17 cellular contexts compared by ENCODE assay signal in genomic region chr2:241584446-241584845, GRCh38. TPM values are rescaled to one million over a fixed set of nuclear protein-coding genes. Genes with fewer than 3 reads are reported as not detected.
A peak's percentile ranks its signal among the peaks of the same experiment; 100 is the strongest.
DNase-seq lines count a peak whose midpoint lies in the region; ATAC-seq, FAIRE-seq and TF ChIP-seq lines count a peak whose summit lies in the region.
"Had no signal": no experiment of that assay in that cellular context is flagged by ENCODE, and none has a peak within 500 bp of the region (broad histone marks: within the 10 kb centered on the region; RNA-seq: fewer than 3 reads in every experiment).

No MANE protein-coding gene starts in this region.

- CTCF ChIA-PET in mammary epithelial cell (lab: Charles Lee; ENCODE audit: low non-redundant PET) (interaction anchor here (0.7 kb wide), 1 partner anchor 140 kb away, joined by 6 read pairs; no protein-coding TSS in a partner anchor), MCF 10A (lab: Yijun Ruan, JAX) (interaction anchor here (0.7 kb wide), 1 partner anchor 52 kb away, joined by 4 read pairs; no protein-coding TSS in a partner anchor)

- H3K36me3 ChIP-seq in mammary epithelial cell (ENCODE audit: insufficient read depth, low read length) (peaks cover 5% of the 10 kb centered on the region), astrocyte (ENCODE audit: insufficient read depth, low read length) (peaks cover 15% of the 10 kb centered on the region), tibial nerve (peaks cover 0 to 98% (median 6%) of the 10 kb centered on the region in 3 donors)

- TF ChIP-seq EP300 in tibial nerve (IDR thresholded peaks at IDR 0.05), result no peak

- H3K9me3 ChIP-seq in mammary epithelial cell (replicated peaks; ENCODE audit: insufficient read depth, low read length), result peaks cover 22% of the 10 kb centered on the region
- peaks cover 19% of the 10 kb centered on the region for H3K9me3 ChIP-seq in astrocyte (ENCODE audit: insufficient read depth, low read depth, low read length)
- peaks cover 0 to 49% (median 11%) of the 10 kb centered on the region in 4 donors for H3K9me3 ChIP-seq in tibial nerve

- H3K9ac ChIP-seq in mammary epithelial cell (ENCODE audit: insufficient read depth, low read length) (no peak overlapping the region), astrocyte (ENCODE audit: low read length) (no peak overlapping the region)

- H3K4me1 ChIP-seq in mammary epithelial cell (ENCODE audit: insufficient read depth, low read length) (no peaks in the 10 kb centered on the region), astrocyte (ENCODE audit: insufficient read depth, low read length) (no peaks in the 10 kb centered on the region), tibial nerve (no peaks in the 10 kb centered on the region)
- H3K4me1 ChIP-seq: sigmoid colon had no signal

- no peak for FAIRE-seq in astrocyte (lab: Jason Lieb, UNC)

- peaks cover 10% of the 10 kb centered on the region for H3K9me3 Mint-ChIP-seq in MCF 10A (ENCODE audit: unreplicated experiment)
- H3K9me3 Mint-ChIP-seq in astrocyte (ENCODE audit: unreplicated experiment), result peaks cover 55% of the 10 kb centered on the region

- intact Hi-C loops in mammary epithelial cell (cut with micrococcal nuclease), result no loop called here
- intact Hi-C loops in MCF 10A (cut with micrococcal nuclease), result no loop called here
- intact Hi-C loops in head of caudate nucleus (cut with DNase I), result no loop called here

- H3K4me2 ChIP-seq in mammary epithelial cell (ENCODE audit: insufficient read depth, low read depth, low read length) (no peak overlapping the region), astrocyte (ENCODE audit: low read length) (no peak overlapping the region)

- H3K27ac Mint-ChIP-seq in MCF 10A (ENCODE audit: low read depth, unreplicated experiment), result no peak overlapping the region
- H3K27ac Mint-ChIP-seq in astrocyte (ENCODE audit: unreplicated experiment), result peak overlapping the region; percentile 38
- H3K27ac Mint-ChIP-seq: activated naive CD4-positive, alpha-beta T cell treated with anti-CD3 and anti-CD28 coated beads, Interleukin-2, amount 50 U/mL, for 24 hours; CD8-positive, alpha-beta memory T cell; stimulated activated memory B cell treated with anti-CD40 and anti-IgM and Interleukin-4, amounts not matched to agents 10 μg/mL and 1 μg/mL and 100 μg/mL, for 72 hours had no signal

- H2AFZ ChIP-seq in mammary epithelial cell (ENCODE audit: low read depth, low read length) (no peak overlapping the region), astrocyte (ENCODE audit: low read depth, low read length) (no peak overlapping the region)

- dilution Hi-C loops in mammary epithelial cell (cut with HindIII; ENCODE audit: low sequenced_read_pairs), result loop anchor here (5.0 kb wide), 1 partner anchor 102 kb away; no protein-coding TSS in a partner anchor

- POLR2A ChIA-PET in MCF 10A (lab: Yijun Ruan, JAX), result no interaction called here

- 94% methylated on average over 8 of the region's 12 CpGs for WGBS in mammary epithelial cell (ENCODE audit: low coverage, missing lambda C conversion rate)
- WGBS in tibial nerve, 2 donors, result 89 to 91% methylated on average over 12 of the region's 12 CpGs

- no peak for ATAC-seq in GM18867 (IDR thresholded peaks at IDR 0.05; ENCODE audit: unreplicated experiment)
- no peak for ATAC-seq in HG03108 (IDR thresholded peaks at IDR 0.05; ENCODE audit: unreplicated experiment)
- ATAC-seq in GM18498 (IDR thresholded peaks at IDR 0.05; ENCODE audit: unreplicated experiment), result no peak
- ATAC-seq: stimulated activated memory B cell treated with anti-CD40 and anti-IgM and Interleukin-4, amounts not matched to agents 10 μg/mL and 1 μg/mL and 100 μg/mL, for 72 hours had no signal

- H3K27ac ChIP-seq in mammary epithelial cell (ENCODE audit: insufficient read depth, low read depth, low read length) (no peak overlapping the region), astrocyte (ENCODE audit: low read depth, low read length) (peak overlapping the region; percentile 21), tibial nerve (no peak overlapping the region)
- H3K27ac ChIP-seq: epithelial cell of prostate, sigmoid colon had no signal

- no peak overlapping the region for H3K4me3 ChIP-seq in mammary epithelial cell (replicated peaks in 1 of 3; ENCODE audit: insufficient read depth in 1 of 3, low read depth in 2 of 3, low read length in 3 of 3)
- no peak overlapping the region for H3K4me3 ChIP-seq in astrocyte (ENCODE audit: insufficient read depth, low read depth, low read length)
- no peak overlapping the region for H3K4me3 ChIP-seq in tibial nerve
- H3K4me3 ChIP-seq: sigmoid colon had no signal

- H3K27me3 Mint-ChIP-seq in MCF 10A (ENCODE audit: insufficient read depth, unreplicated experiment) (no peaks in the 10 kb centered on the region), astrocyte (ENCODE audit: low read depth, unreplicated experiment) (no peaks in the 10 kb centered on the region)
- H3K27me3 Mint-ChIP-seq: activated naive CD4-positive, alpha-beta T cell treated with anti-CD3 and anti-CD28 coated beads, Interleukin-2, amount 50 U/mL, for 24 hours; CD8-positive, alpha-beta memory T cell; stimulated activated memory B cell treated with anti-CD40 and anti-IgM and Interleukin-4, amounts not matched to agents 10 μg/mL and 1 μg/mL and 100 μg/mL, for 72 hours had no signal

- H3K79me2 ChIP-seq in mammary epithelial cell (ENCODE audit: insufficient read depth, low read length) (no peaks in the 10 kb centered on the region), astrocyte (ENCODE audit: insufficient read depth, low read length) (no peaks in the 10 kb centered on the region)

- H3K4me1 Mint-ChIP-seq in MCF 10A (ENCODE audit: insufficient read depth, unreplicated experiment) (no peaks in the 10 kb centered on the region), astrocyte (ENCODE audit: low read depth, unreplicated experiment) (peaks cover 6% of the 10 kb centered on the region)
- H3K4me1 Mint-ChIP-seq: activated naive CD4-positive, alpha-beta T cell treated with anti-CD3 and anti-CD28 coated beads, Interleukin-2, amount 50 U/mL, for 24 hours; CD8-positive, alpha-beta memory T cell; nephron progenitor cell; stimulated activated memory B cell treated with anti-CD40 and anti-IgM and Interleukin-4, amounts not matched to agents 10 μg/mL and 1 μg/mL and 100 μg/mL, for 72 hours had no signal

- TF ChIP-seq POLR2A in tibial nerve (IDR thresholded peaks at IDR 0.05), result no peak

- peak; percentile 16 for DNase-seq in mammary epithelial cell
- no peak for DNase-seq in MCF 10A (ENCODE audit: unreplicated experiment)
- peak; percentile 79 for DNase-seq in astrocyte (ENCODE audit: low read depth)
- DNase-seq in head of caudate nucleus, result peak in 39 of 42 donors; percentile 32 to 89 (median 68)
- no peak for DNase-seq in tibial nerve (ENCODE audit: low spot score in 2 of 2)
- DNase-seq: activated CD4-positive, CD25-positive, alpha-beta regulatory T cell; CD8-positive, alpha-beta memory T cell; NCI-H510A; nephron progenitor cell; RPMI8226; sigmoid colon had no signal

- TF ChIP-seq CTCF in mammary epithelial cell (conservative IDR thresholded peaks at IDR 0.05 in 1 of 2, IDR thresholded peaks at IDR 0.05 in 1 of 2; ENCODE audit: extremely low read depth in 1 of 2, insufficient read depth in 1 of 2, low read depth in 1 of 2, low read length in 2 of 2) (no peak), MCF 10A (IDR thresholded peaks at IDR 0.05; ENCODE audit: unreplicated experiment) (no peak), astrocyte (IDR thresholded peaks at IDR 0.05; ENCODE audit: insufficient read depth, low read depth, low read length) (no peak), tibial nerve (IDR thresholded peaks at IDR 0.05) (no peak)

- BruUV-seq in mammary epithelial cell (replicated peaks; lab: Mats Ljungman, UMichigan), result no TSS peak
- BruUV-seq in MCF 10A (replicated peaks; lab: Mats Ljungman, UMichigan), result no TSS peak

- H3K27me3 ChIP-seq in mammary epithelial cell (ENCODE audit: insufficient read depth, low read length) (no peaks in the 10 kb centered on the region), astrocyte (ENCODE audit: insufficient read depth, low read length) (no peaks in the 10 kb centered on the region), tibial nerve (no peaks in the 10 kb centered on the region)
- H3K27me3 ChIP-seq: sigmoid colon had no signal

- no peak overlapping the region for H3K4me3 Mint-ChIP-seq in MCF 10A (ENCODE audit: unreplicated experiment)
- H3K4me3 Mint-ChIP-seq in astrocyte (ENCODE audit: unreplicated experiment), result no peak overlapping the region
- H3K4me3 Mint-ChIP-seq: activated naive CD4-positive, alpha-beta T cell treated with anti-CD3 and anti-CD28 coated beads, Interleukin-2, amount 50 U/mL, for 24 hours; CD8-positive, alpha-beta memory T cell; nephron progenitor cell; stimulated activated memory B cell treated with anti-CD40 and anti-IgM and Interleukin-4, amounts not matched to agents 10 μg/mL and 1 μg/mL and 100 μg/mL, for 72 hours had no signal

- H3K36me3 Mint-ChIP-seq in MCF 10A (ENCODE audit: insufficient read depth, unreplicated experiment) (peaks cover 84% of the 10 kb centered on the region), astrocyte (ENCODE audit: low read depth, unreplicated experiment) (peaks cover 59% of the 10 kb centered on the region)

- in situ Hi-C loops in mammary epithelial cell (cut with MboI; ENCODE audit: low sequenced_read_pairs in 2 of 2), result no loop called here

- H4K20me1 ChIP-seq in mammary epithelial cell (ENCODE audit: insufficient read depth, low read length) (no peaks in the 10 kb centered on the region), astrocyte (ENCODE audit: insufficient read depth, low read length) (no peaks in the 10 kb centered on the region)

RNA-seq across cellular contexts. Expression of gene BOK, which starts 25.9 kb away (rescaled TPM):
- 10 to 100 TPM; 21.3 to 38.5 TPM for total RNA-seq in mammary epithelial cell
- polyA plus RNA-seq in mammary epithelial cell, result 23.3 TPM
- polyA minus RNA-seq in mammary epithelial cell, result 7.2 TPM
- 15.5 and 18.6 TPM in 2 replicates for total RNA-seq in MCF 10A (2022)
- 64.2 and 64.9 TPM in 2 replicates for total RNA-seq in astrocyte
- 10 to 100 TPM; 49.6 to 81.6 (median 71.4) TPM for total RNA-seq in tibial nerve
- total RNA-seq: CD8-positive, alpha-beta memory T cell had no signal
- polyA plus RNA-seq: CD8-positive, alpha-beta memory T cell had no signal

RNA-seq across cellular contexts. Expression of gene THAP4, which starts 52.5 kb away (rescaled TPM):
- total RNA-seq in mammary epithelial cell (10 to 100 TPM; 35.8 to 61.1 TPM), MCF 10A (2022) (64.5 and 91.8 TPM in 2 replicates), astrocyte (46.0 and 47.2 TPM in 2 replicates), tibial nerve (10 to 100 TPM; 27.3 to 61.2 (median 42.0) TPM)
- polyA plus RNA-seq in mammary epithelial cell, result 47.5 TPM
- 28.6 TPM for polyA minus RNA-seq in mammary epithelial cell

RNA-seq across cellular contexts. Expression of gene ATG4B, which starts 53.0 kb away (rescaled TPM):
- 10 to 100 TPM; 70.3 to 81.0 TPM for total RNA-seq in mammary epithelial cell
- 97.2 TPM for polyA plus RNA-seq in mammary epithelial cell
- polyA minus RNA-seq in mammary epithelial cell, result 75.8 TPM
- 70.9 and 72.8 TPM in 2 replicates for total RNA-seq in MCF 10A (2022)
- total RNA-seq in astrocyte, result 75.4 and 83.2 TPM in 2 replicates
- 100 to 1,000 TPM in 2 of 4 donors, 10 to 100 TPM in 2; 61.8 to 146 (median 87.2) TPM for total RNA-seq in tibial nerve

Comparison
In these comparisons a context has a peak if more than half of its experiments do, and no peak if none do; other contexts are left out.
1. DNase-seq: peak in mammary epithelial cell (single experiment), astrocyte (single experiment) and head of caudate nucleus (39 of 42); none in MCF 10A (single experiment) and tibial nerve (0 of 2).